ENCODE assay signal across 14 cellular contexts in the genomic region with DNA sequence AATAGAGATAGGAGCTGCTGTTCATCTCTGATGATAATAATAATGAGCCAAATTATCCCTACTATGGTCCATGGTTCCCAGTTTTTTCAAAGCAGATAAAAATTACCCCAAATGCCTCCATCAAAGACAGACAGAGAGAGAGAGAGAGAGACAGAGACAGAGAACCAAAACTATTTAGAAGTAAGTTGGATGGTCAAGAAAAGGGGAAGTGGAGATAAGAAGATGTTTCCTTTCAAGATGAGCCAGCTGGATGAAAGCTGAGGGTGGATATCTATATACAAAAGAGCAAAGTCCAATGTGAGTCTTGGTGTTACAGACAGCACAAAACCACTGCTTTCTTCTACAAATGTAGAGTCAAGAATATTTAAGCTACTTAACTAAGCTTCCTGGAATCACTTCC.
A peak's percentile ranks its signal among the peaks of the same experiment; 100 is the strongest.
DNase-seq lines count a peak whose midpoint lies in the region; ATAC-seq, FAIRE-seq and TF ChIP-seq lines count a peak whose summit lies in the region.
"Had no signal": no experiment of that assay in that cellular context is flagged by ENCODE, and none has a peak within 500 bp of the region (broad histone marks: within the 10 kb centered on the region; RNA-seq: fewer than 3 reads in every experiment).

No MANE protein-coding gene starts in this region.

- FAIRE-seq in bronchial epithelial cell (lab: Jason Lieb, UNC), result peak; percentile 75

- intact Hi-C loops in natural killer cell (cut with micrococcal nuclease), result no loop called here

- TF ChIP-seq CTCF in bronchial epithelial cell (IDR thresholded peaks at IDR 0.05; ENCODE audit: insufficient read depth, low read length, severe bottlenecking), result no peak
- TF ChIP-seq CTCF in natural killer cell (IDR thresholded peaks at IDR 0.05), result no peak

- H3K36me3 ChIP-seq in bronchial epithelial cell (ENCODE audit: control insufficient read depth, insufficient read depth, low read length), result no peaks in the 10 kb centered on the region

- DNase-seq in bronchial epithelial cell (ENCODE audit: low read depth) (no peak), hippocampal formation (lab: John Stamatoyannopoulos, UW) (no peak), natural killer cell (no peak), NCI-H2227 (lab: John Stamatoyannopoulos, UW; ENCODE audit: unreplicated experiment) (no peak)
- DNase-seq in activated CD4-positive, alpha-beta T cell treated with anti-CD3 and anti-CD28 coated beads, Interleukin-2, amount 50 U/mL, for 48 hours, result no peak
- DNase-seq: erythroblast; GOT3; NCI-H774; stimulated activated CD4-positive, alpha-beta T cell treated with anti-CD3 and anti-CD28 coated beads, Interleukin-15, amount 100 ng/mL, for 24 hours; stimulated activated naive CD8-positive, alpha-beta T cell treated with anti-CD3 and anti-CD28 coated beads, Interleukin-15, amount 100 ng/mL, for 72 hours had no signal

- no peaks in the 10 kb centered on the region for H3K27me3 Mint-ChIP-seq in natural killer cell (ENCODE audit: low read depth in 2 of 2)
- H3K27me3 Mint-ChIP-seq: stimulated activated naive CD8-positive, alpha-beta T cell treated with anti-CD3 and anti-CD28 coated beads, Interleukin-15, amount 100 ng/mL, for 72 hours had no signal

- H3K27me3 ChIP-seq in bronchial epithelial cell (ENCODE audit: control insufficient read depth, insufficient read depth, low read length), result no peaks in the 10 kb centered on the region

- H3K4me1 Mint-ChIP-seq in natural killer cell, result no peaks in the 10 kb centered on the region
- H3K4me1 Mint-ChIP-seq: stimulated activated naive CD8-positive, alpha-beta T cell treated with anti-CD3 and anti-CD28 coated beads, Interleukin-15, amount 100 ng/mL, for 72 hours had no signal

- no peaks in the 10 kb centered on the region for H3K36me3 Mint-ChIP-seq in natural killer cell

- ATAC-seq in GM19023 (IDR thresholded peaks at IDR 0.05; ENCODE audit: unreplicated experiment) (peak; percentile 93), GM21786 (IDR thresholded peaks at IDR 0.05; ENCODE audit: unreplicated experiment) (peak; percentile 94), HG03196 (IDR thresholded peaks at IDR 0.05; ENCODE audit: unreplicated experiment) (peak; percentile 95), natural killer cell (no peak)
- ATAC-seq: stimulated activated naive CD8-positive, alpha-beta T cell treated with anti-CD3 and anti-CD28 coated beads, Interleukin-15, amount 100 ng/mL, for 72 hours had no signal

- no peak overlapping the region for H3K4me3 ChIP-seq in bronchial epithelial cell (ENCODE audit: low read depth, low read length)

- no peaks in the 10 kb centered on the region for H3K9me3 Mint-ChIP-seq in natural killer cell
- H3K9me3 Mint-ChIP-seq: stimulated activated naive CD8-positive, alpha-beta T cell treated with anti-CD3 and anti-CD28 coated beads, Interleukin-15, amount 100 ng/mL, for 72 hours; T-helper 1 cell treated with Interleukin-12 subunit alpha and Interleukin-12 subunit beta and Interleukin-4 antibody, amounts not matched to agents 30 μg/mL and 1 μg/mL, for 36 hours had no signal

- H3K4me3 Mint-ChIP-seq in natural killer cell, result no peak overlapping the region
- H3K4me3 Mint-ChIP-seq: stimulated activated naive CD8-positive, alpha-beta T cell treated with anti-CD3 and anti-CD28 coated beads, Interleukin-15, amount 100 ng/mL, for 72 hours; T-helper 1 cell treated with Interleukin-12 subunit alpha and Interleukin-12 subunit beta and Interleukin-4 antibody, amounts not matched to agents 30 μg/mL and 1 μg/mL, for 36 hours had no signal

- H3K27ac Mint-ChIP-seq in natural killer cell, result no peak overlapping the region
- H3K27ac Mint-ChIP-seq: stimulated activated naive CD8-positive, alpha-beta T cell treated with anti-CD3 and anti-CD28 coated beads, Interleukin-15, amount 100 ng/mL, for 72 hours; T-helper 1 cell treated with Interleukin-12 subunit alpha and Interleukin-12 subunit beta and Interleukin-4 antibody, amounts not matched to agents 30 μg/mL and 1 μg/mL, for 36 hours had no signal

Comparison
In these comparisons a context has a peak if more than half of its experiments do, and no peak if none do; other contexts are left out.
1. ATAC-seq: peak in GM19023 (single experiment), GM21786 (single experiment) and HG03196 (single experiment); none in natural killer cell (0 of 3).